Comparison of ENCODE assay signal across 20 cellular contexts in the genomic region with DNA sequence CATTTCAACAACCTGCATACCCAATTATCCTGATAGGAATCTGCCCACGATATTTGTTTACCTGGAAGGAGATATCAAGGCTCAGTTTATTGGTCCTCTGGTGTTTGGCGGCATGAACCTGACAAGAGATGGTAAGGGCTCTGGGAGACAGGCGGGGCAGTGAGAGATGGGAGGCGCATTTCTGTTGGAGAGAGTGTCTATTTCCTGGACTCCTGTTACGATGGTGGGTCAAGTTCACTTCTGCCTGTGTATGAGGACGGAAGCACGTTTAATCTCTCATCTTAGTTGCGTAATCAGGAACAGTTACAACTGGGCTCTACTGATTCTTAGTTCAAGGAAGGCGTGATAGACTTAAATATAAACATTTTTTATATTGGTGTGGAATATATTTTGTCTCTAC. TPM values are rescaled to one million over a fixed set of nuclear protein-coding genes. Genes with fewer than 3 reads are reported as not detected.
DNase-seq lines count a peak whose midpoint lies in the region; ATAC-seq, FAIRE-seq and TF ChIP-seq lines count a peak whose summit lies in the region.
"Had no signal": no experiment of that assay in that cellular context is flagged by ENCODE, and none has a peak within 500 bp of the region (broad histone marks: within the 10 kb centered on the region; RNA-seq: fewer than 3 reads in every experiment).

No MANE protein-coding gene starts in this region.

- intact Hi-C loops in K562 (cut with micrococcal nuclease) (no loop called here), Right ventricle myocardium superior (cut with DNase I) (no loop called here)

- H3K4me3 Mint-ChIP-seq in progenitor cell of endocrine pancreas (ENCODE audit: low read depth): no peak overlapping the region
- H3K4me3 Mint-ChIP-seq: activated CD4-positive, alpha-beta memory T cell treated with anti-CD3 and anti-CD28 coated beads for 36 hours; activated naive CD4-positive, alpha-beta T cell treated with anti-CD3 and anti-CD28 coated beads, Interleukin-2, amount 50 U/mL, for 24 hours; activated T-cell treated with anti-CD3 and anti-CD28 coated beads, Interleukin-2, amount 50 U/mL, for 24 hours; B cell; H9; immature natural killer cell had no signal

- peak; percentile 59 for FAIRE-seq in K562 (lab: Jason Lieb, UNC)

- H3K4me2 ChIP-seq in K562 (ENCODE audit: insufficient read depth, low read length): peak overlapping the region; percentile 43; the same call in 1 of the 2 replicates
- no peak overlapping the region for H3K4me2 ChIP-seq in SK-N-SH

- no peak overlapping the region for H3K9ac ChIP-seq in K562 (ENCODE audit: insufficient read depth in 1 of 2, low read depth in 2 of 2, low read length in 2 of 2)
- no peak overlapping the region for H3K9ac ChIP-seq in SK-N-SH

- TF ChIP-seq RAD21 in K562 (CRISPR knock-in tag; conservative IDR thresholded peaks at IDR 0.05 in 1 of 2, IDR thresholded peaks at IDR 0.05 in 1 of 2) (no peak), SK-N-SH (IDR thresholded peaks at IDR 0.05; ENCODE audit: low read length) (no peak)

- no peaks in the 10 kb centered on the region for H3K9me3 Mint-ChIP-seq in progenitor cell of endocrine pancreas (ENCODE audit: low read depth)
- H3K9me3 Mint-ChIP-seq: activated CD4-positive, alpha-beta memory T cell treated with anti-CD3 and anti-CD28 coated beads for 36 hours; activated naive CD4-positive, alpha-beta T cell treated with anti-CD3 and anti-CD28 coated beads, Interleukin-2, amount 50 U/mL, for 24 hours; activated T-cell treated with anti-CD3 and anti-CD28 coated beads, Interleukin-2, amount 50 U/mL, for 24 hours; H9; immature natural killer cell had no signal

- H3K27me3 Mint-ChIP-seq in progenitor cell of endocrine pancreas: no peaks in the 10 kb centered on the region
- H3K27me3 Mint-ChIP-seq: activated CD4-positive, alpha-beta memory T cell treated with anti-CD3 and anti-CD28 coated beads for 36 hours; activated naive CD4-positive, alpha-beta T cell treated with anti-CD3 and anti-CD28 coated beads, Interleukin-2, amount 50 U/mL, for 24 hours; activated T-cell treated with anti-CD3 and anti-CD28 coated beads, Interleukin-2, amount 50 U/mL, for 24 hours; B cell had no signal

- TF ChIP-seq EP300 in K562 (IDR thresholded peaks at IDR 0.05; ENCODE audit: low read length): peak; percentile 29; the same call in 1 of the 2 replicates
- TF ChIP-seq EP300 in SK-N-SH (IDR thresholded peaks at IDR 0.05; ENCODE audit: borderline replicate concordance in 1 of 2, low read depth in 1 of 2, low read length in 1 of 2): no peak

- peak; percentile 87 for ATAC-seq in K562
- ATAC-seq in GM18909 (IDR thresholded peaks at IDR 0.05; ENCODE audit: poor library complexity, unreplicated experiment): no peak
- ATAC-seq in Right ventricle myocardium superior (ENCODE audit: poor library complexity): no peak
- ATAC-seq: heart left ventricle had no signal

- peaks cover under 1% of the 10 kb centered on the region for H3F3A ChIP-seq in SK-N-SH (replicated peaks; ENCODE audit: insufficient read depth)

- no peaks in the 10 kb centered on the region for H3K4me1 Mint-ChIP-seq in progenitor cell of endocrine pancreas (ENCODE audit: low read depth)
- H3K4me1 Mint-ChIP-seq: B cell, H9 had no signal

- 18% methylated on average over 9 of the region's 9 CpGs for WGBS in K562 (ENCODE audit: insufficient coverage, low coverage, missing lambda C conversion rate)
- WGBS in SK-N-SH (ENCODE audit: low lambda C conversion rate): 89% methylated on average over 9 of the region's 9 CpGs

- H3K27ac ChIP-seq in K562 (ENCODE audit: extremely low read depth, low read depth, low read length) (peak overlapping the region; percentile 4; the same call in 1 of the 3 replicates), SK-N-SH (ENCODE audit: low read depth in 2 of 2, low read length in 1 of 2) (no peak overlapping the region)
- H3K27ac ChIP-seq: heart left ventricle, sigmoid colon, WERI-Rb-1 had no signal

- BruUV-seq in K562 (replicated peaks; lab: Mats Ljungman, UMichigan): no TSS peak

- H3K9me1 ChIP-seq in K562 (ENCODE audit: control insufficient read depth, insufficient read depth, low read length): no peaks in the 10 kb centered on the region

- peak overlapping the region; percentile 72 for H2AFZ ChIP-seq in K562 (ENCODE audit: low read depth, low read length)
- H2AFZ ChIP-seq in SK-N-SH (ENCODE audit: low read depth): no peak overlapping the region

- POLR2A ChIA-PET in K562 (lab: Yijun Ruan, JAX): interaction anchor here (0.6 to 1.5 kb wide), 2 partner anchors 9 kb away, joined by 3 to 5 read pairs; partner anchors contain the start of gene PDCL3
- POLR2A ChIA-PET in SK-N-SH (lab: Yijun Ruan, JAX): no interaction called here

- in situ Hi-C loops in K562 (cut with MboI): no loop called here

- no peaks in the 10 kb centered on the region for H3K27me3 ChIP-seq in K562 (ENCODE audit: control insufficient read depth in 2 of 2, insufficient read depth in 2 of 2, low read length in 2 of 2)
- H3K27me3 ChIP-seq in SK-N-SH (ENCODE audit: insufficient read depth): no peaks in the 10 kb centered on the region
- H3K27me3 ChIP-seq: heart left ventricle, sigmoid colon had no signal

- H4K20me1 ChIP-seq in K562 (replicated peaks; ENCODE audit: control insufficient read depth, insufficient read depth, low read length) (no peaks in the 10 kb centered on the region), SK-N-SH (ENCODE audit: insufficient read depth) (no peaks in the 10 kb centered on the region)

- peaks cover 48% of the 10 kb centered on the region; the same call in 2 of the 3 replicates for H3K36me3 ChIP-seq in K562 (ENCODE audit: control insufficient read depth, insufficient read depth, low read length)
- H3K36me3 ChIP-seq in SK-N-SH (replicated peaks in 1 of 2; ENCODE audit: control insufficient read depth in 1 of 2, insufficient read depth in 2 of 2, low read length in 1 of 2): peaks cover 17 to 34% of the 10 kb centered on the region in 2 experiments

- H3K79me2 ChIP-seq in K562 (ENCODE audit: control insufficient read depth, insufficient read depth, low read length) (no peaks in the 10 kb centered on the region), SK-N-SH (ENCODE audit: insufficient read depth) (no peaks in the 10 kb centered on the region)

- CTCF ChIA-PET in K562 (lab: Yijun Ruan, JAX; ENCODE audit: low intra/inter-chr PET ratio) (no interaction called here), SK-N-SH (lab: Yijun Ruan, JAX) (interaction anchor here (1.4 kb wide), 2 partner anchors 11 to 39 kb away, joined by 3 read pairs; no protein-coding TSS in a partner anchor)

- peak; percentile 52 for DNase-seq in HT-29 (ENCODE audit: low spot score)
- DNase-seq in NOMO-1 (lab: John Stamatoyannopoulos, UW; ENCODE audit: unreplicated experiment in 2 of 2): peak; percentile 12 to 62
- DNase-seq in K562 (ENCODE audit: extremely low read depth in 1 of 4, low spot score in 3 of 4): peak in 2 of 4 experiments; percentile 32 to 53
- no peak for DNase-seq in progenitor cell of endocrine pancreas (ENCODE audit: low spot score, unreplicated experiment)
- DNase-seq in Right ventricle myocardium superior: no peak
- no peak for DNase-seq in SK-N-SH
- DNase-seq: activated CD4-positive, alpha-beta memory T cell treated with anti-CD3 and anti-CD28 coated beads for 36 hours; activated T-cell treated with anti-CD3 and anti-CD28 coated beads, Interleukin-2, amount 50 U/mL, for 24 hours; H9; heart left ventricle; immature natural killer cell; MM.1S; NCI-H187; sigmoid colon; stimulated activated naive CD4-positive, alpha-beta T cell treated with Interleukin-2 at 50 U/mL for 16 hours; WERI-Rb-1 had no signal

- H3K4me3 ChIP-seq in K562: no peak overlapping the region
- H3K4me3 ChIP-seq in SK-N-SH (ENCODE audit: low read depth in 2 of 2, low read length in 1 of 2): no peak overlapping the region
- H3K4me3 ChIP-seq: heart left ventricle, lung, sigmoid colon had no signal

- TF ChIP-seq POLR2A in K562 (conservative IDR thresholded peaks at IDR 0.05): no peak

- TF ChIP-seq CTCF in K562 (IDR thresholded peaks at IDR 0.05 in 2 of 3, conservative IDR thresholded peaks at IDR 0.05 in 1 of 3; ENCODE audit: insufficient read depth in 2 of 3, low read depth in 1 of 3, low read length in 3 of 3): no peak
- TF ChIP-seq CTCF in progenitor cell of endocrine pancreas (IDR thresholded peaks at IDR 0.05; ENCODE audit: unreplicated experiment): no peak
- TF ChIP-seq CTCF in SK-N-SH (IDR thresholded peaks at IDR 0.05): no peak

- peaks cover 30% of the 10 kb centered on the region for H3K36me3 Mint-ChIP-seq in progenitor cell of endocrine pancreas (ENCODE audit: insufficient read depth)

- H3K9me3 ChIP-seq in K562 (replicated peaks; ENCODE audit: control insufficient read depth, insufficient read depth, low read depth, low read length) (no peaks in the 10 kb centered on the region), SK-N-SH (no peaks in the 10 kb centered on the region)
- H3K9me3 ChIP-seq: heart left ventricle, sigmoid colon had no signal

- H3K4me1 ChIP-seq in K562 (replicated peaks in 1 of 2; ENCODE audit: control insufficient read depth in 2 of 2, insufficient read depth in 2 of 2, low read length in 2 of 2): peaks cover 0 to 6% of the 10 kb centered on the region in 2 experiments; a peak in 2 of 5 replicates
- no peaks in the 10 kb centered on the region for H3K4me1 ChIP-seq in SK-N-SH (ENCODE audit: control insufficient read depth in 1 of 2, insufficient read depth in 2 of 2, low read depth in 1 of 2, low read length in 1 of 2)
- H3K4me1 ChIP-seq: heart left ventricle had no signal

- H3K27ac Mint-ChIP-seq in progenitor cell of endocrine pancreas: peak overlapping the region; percentile 3
- H3K27ac Mint-ChIP-seq: activated CD4-positive, alpha-beta memory T cell treated with anti-CD3 and anti-CD28 coated beads for 36 hours; activated naive CD4-positive, alpha-beta T cell treated with anti-CD3 and anti-CD28 coated beads, Interleukin-2, amount 50 U/mL, for 24 hours; activated T-cell treated with anti-CD3 and anti-CD28 coated beads, Interleukin-2, amount 50 U/mL, for 24 hours; B cell; H9 had no signal

- H3K9me2 ChIP-seq in SK-N-SH: no peaks in the 10 kb centered on the region

RNA-seq across cellular contexts. Expression of gene PDCL3, which starts 8.9 kb away (rescaled TPM):
- 8.2 and 11.7 TPM in 2 replicates for total RNA-seq in HT-29 (2014; rRNA removed; shearing (Covaris generic))
- total RNA-seq in K562 (2011; cell fraction: chromatin; rRNA removed; ENCODE audit: low replicate concordance): 4.8 and 6.2 TPM in 2 replicates
- 3.4 and 4.7 TPM in 2 replicates for total RNA-seq in K562 (2011; cell fraction: nucleolus; rRNA removed)
- 4.8 and 5.7 TPM in 2 replicates for total RNA-seq in K562 (2011; cell fraction: nucleoplasm; rRNA removed)
- total RNA-seq in K562 (2014; rRNA removed): 16.6 and 23.7 TPM in 2 replicates
- 23.7 and 25.8 TPM in 2 replicates for total RNA-seq in K562 (2014; rRNA removed; fragmentation: Illumina TruSeq; extraction: Trizol)
- total RNA-seq in K562 (2015; rRNA removed; fragmentation: Illumina TruSeq; extraction: Trizol): 25.4 and 26.9 TPM in 2 replicates
- total RNA-seq in K562 (2021): 21.3 and 22.9 TPM in 2 replicates
- polyA plus RNA-seq in K562 (2011; rRNA removed): 22.3 and 22.4 TPM in 2 replicates
- polyA plus RNA-seq in K562 (2011; cell fraction: cytosol; rRNA removed): 8.3 and 17.8 TPM in 2 replicates
- polyA plus RNA-seq in K562 (2011; cell fraction: nucleus; rRNA removed): 3.4 and 5.7 TPM in 2 replicates
- 25.5 and 32.5 TPM in 2 replicates for polyA plus RNA-seq in K562 (2012)
- polyA plus RNA-seq in K562 (2014; fragmentation: Illumina TruSeq; extraction: Trizol): 38.4 and 41.6 TPM in 2 replicates
- 10 to 100 TPM; 72.0 to 76.7 TPM for polyA plus RNA-seq in K562 (2014; fragmentation: Nextera tagmentation; extraction: Ambion mirVana)
- polyA plus RNA-seq in K562 (2014; rRNA removed): 36.0 and 40.5 TPM in 2 replicates
- polyA minus RNA-seq in K562 (2011; rRNA and poly(A)+ RNA removed): 21.9 and 22.1 TPM in 2 replicates
- 7.0 and 8.6 TPM in 2 replicates for polyA minus RNA-seq in K562 (2011; cell fraction: cytosol; rRNA and poly(A)+ RNA removed)
- polyA minus RNA-seq in K562 (2011; cell fraction: nucleus; rRNA and poly(A)+ RNA removed): 2.6 and 4.2 TPM in 2 replicates
- total RNA-seq in progenitor cell of endocrine pancreas: 36.8 and 37.1 TPM in 2 replicates
- 27.9 TPM for total RNA-seq in Right ventricle myocardium superior
- polyA plus RNA-seq in SK-N-SH (2012; rRNA removed): 32.8 and 34.7 TPM in 2 replicates
- 47.0 and 63.9 TPM in 2 replicates for polyA plus RNA-seq in SK-N-SH (2012; cell fraction: cytosol; rRNA removed)
- polyA plus RNA-seq in SK-N-SH (2012; cell fraction: nucleus; rRNA removed): 6.5 and 11.0 TPM in 2 replicates

Comparison
In these comparisons a context has a peak if more than half of its experiments do, and no peak if none do; other contexts are left out.
1. DNase-seq: peak in HT-29 (single experiment) and NOMO-1 (2 of 2); none in progenitor cell of endocrine pancreas (single experiment), Right ventricle myocardium superior (single experiment) and SK-N-SH (single experiment).